In genomic region chr16:49361731-49362130, GRCh38 we compare ENCODE assay signal across 15 cellular contexts. TPM values are rescaled to one million over a fixed set of nuclear protein-coding genes. Genes with fewer than 3 reads are reported as not detected.
"Had no signal": no experiment of that assay in that cellular context is flagged by ENCODE, and none has a peak within 500 bp of the region (broad histone marks: within the 10 kb centered on the region; RNA-seq: fewer than 3 reads in every experiment).

No MANE protein-coding gene starts in this region.

RNA-seq across cellular contexts. Expression of gene C16orf78, which starts 11.9 kb away (rescaled TPM):
- total RNA-seq: stomach, subcutaneous adipose tissue, suprapubic skin, temporal lobe, thoracic aorta, thyroid gland, tibial nerve, transverse colon, upper lobe of left lung, upper lobe of right lung, ureter, urinary bladder, uterus, vagina had no signal
- polyA plus RNA-seq: stomach, thymus, urinary bladder had no signal
